24 cellular contexts compared by ENCODE assay signal in genomic region chr12:40145896-40146295, GRCh38. TPM values are rescaled to one million over a fixed set of nuclear protein-coding genes. Genes with fewer than 3 reads are reported as not detected.
DNase-seq lines count a peak whose midpoint lies in the region; ATAC-seq and TF ChIP-seq lines count a peak whose summit lies in the region.
"Had no signal": no experiment of that assay in that cellular context is flagged by ENCODE, and none has a peak within 500 bp of the region (broad histone marks: within the 10 kb centered on the region; RNA-seq: fewer than 3 reads in every experiment).

No MANE protein-coding gene starts in this region.

- no peak for TF ChIP-seq CTCF in activated CD8-positive, alpha-beta T cell treated with anti-CD3 and anti-CD28 coated beads for 36 hours (IDR thresholded peaks at IDR 0.05)
- no peak for TF ChIP-seq CTCF in GM23338 (conservative IDR thresholded peaks at IDR 0.05; ENCODE audit: low read depth in 2 of 2)

- H3K27ac Mint-ChIP-seq in activated CD8-positive, alpha-beta T cell treated with anti-CD3 and anti-CD28 coated beads for 36 hours, result no peak overlapping the region
- H3K27ac Mint-ChIP-seq in activated CD8-positive, alpha-beta T cell treated with anti-CD3 and anti-CD28 coated beads, Interleukin-2, amount 10 ng/mL, durations not matched to agents 7 days and 5 days, result no peak overlapping the region
- no peak overlapping the region for H3K27ac Mint-ChIP-seq in GM23338
- H3K27ac Mint-ChIP-seq: mesothelial cell of epicardium had no signal

- no peaks in the 10 kb centered on the region for H3K36me3 Mint-ChIP-seq in activated CD8-positive, alpha-beta T cell treated with anti-CD3 and anti-CD28 coated beads for 36 hours (ENCODE audit: low read depth)
- H3K36me3 Mint-ChIP-seq in activated CD8-positive, alpha-beta T cell treated with anti-CD3 and anti-CD28 coated beads, Interleukin-2, amount 10 ng/mL, durations not matched to agents 7 days and 5 days (ENCODE audit: low read depth), result no peaks in the 10 kb centered on the region
- H3K36me3 Mint-ChIP-seq in GM23338 (ENCODE audit: low read depth), result no peaks in the 10 kb centered on the region
- H3K36me3 Mint-ChIP-seq: mesothelial cell of epicardium; naive thymus-derived CD8-positive, alpha-beta T cell had no signal

- no peaks in the 10 kb centered on the region for H3K79me2 ChIP-seq in GM23338 (replicated peaks; ENCODE audit: insufficient read depth)

- H3K9me3 Mint-ChIP-seq in activated CD8-positive, alpha-beta T cell treated with anti-CD3 and anti-CD28 coated beads for 36 hours, result no peaks in the 10 kb centered on the region
- H3K9me3 Mint-ChIP-seq in activated CD8-positive, alpha-beta T cell treated with anti-CD3 and anti-CD28 coated beads, Interleukin-2, amount 10 ng/mL, durations not matched to agents 7 days and 5 days (ENCODE audit: insufficient read depth), result no peaks in the 10 kb centered on the region
- no peaks in the 10 kb centered on the region for H3K9me3 Mint-ChIP-seq in GM23338
- H3K9me3 Mint-ChIP-seq: mesothelial cell of epicardium; naive thymus-derived CD8-positive, alpha-beta T cell had no signal

- no peak overlapping the region for H3K27ac ChIP-seq in GM23338 (ENCODE audit: low read depth)
- H3K27ac ChIP-seq: BLaER1, colonic mucosa, esophagus muscularis mucosa, skin epidermis, WERI-Rb-1 had no signal

- H3K36me3 ChIP-seq in GM23338 (ENCODE audit: insufficient read depth), result no peaks in the 10 kb centered on the region
- H3K36me3 ChIP-seq: BLaER1, colonic mucosa, esophagus muscularis mucosa, WERI-Rb-1 had no signal

- H3K9me2 ChIP-seq in GM23338 (ENCODE audit: insufficient read depth), result no peaks in the 10 kb centered on the region

- H4K20me1 ChIP-seq in GM23338 (replicated peaks; ENCODE audit: insufficient read depth), result no peaks in the 10 kb centered on the region
- H4K20me1 ChIP-seq: BLaER1 had no signal

- no peaks in the 10 kb centered on the region; the same call in 1 of the 2 replicates for H3F3A ChIP-seq in GM23338 (replicated peaks; ENCODE audit: low read depth)

- H3K4me2 ChIP-seq in GM23338, result no peak overlapping the region
- H3K4me2 ChIP-seq: BLaER1 had no signal

- H3K27me3 Mint-ChIP-seq in activated CD8-positive, alpha-beta T cell treated with anti-CD3 and anti-CD28 coated beads for 36 hours, result peaks cover 4% of the 10 kb centered on the region
- H3K27me3 Mint-ChIP-seq in activated CD8-positive, alpha-beta T cell treated with anti-CD3 and anti-CD28 coated beads, Interleukin-2, amount 10 ng/mL, durations not matched to agents 7 days and 5 days (ENCODE audit: low read depth), result peaks cover 10% of the 10 kb centered on the region
- no peaks in the 10 kb centered on the region for H3K27me3 Mint-ChIP-seq in GM23338 (ENCODE audit: insufficient read depth, low read depth, poor library complexity)

- no peak overlapping the region for H2AFZ ChIP-seq in GM23338

- H3K4me1 Mint-ChIP-seq in activated CD8-positive, alpha-beta T cell treated with anti-CD3 and anti-CD28 coated beads for 36 hours (ENCODE audit: low read depth), result no peaks in the 10 kb centered on the region
- no peaks in the 10 kb centered on the region for H3K4me1 Mint-ChIP-seq in activated CD8-positive, alpha-beta T cell treated with anti-CD3 and anti-CD28 coated beads, Interleukin-2, amount 10 ng/mL, durations not matched to agents 7 days and 5 days (ENCODE audit: low read depth)
- H3K4me1 Mint-ChIP-seq in GM23338, result peaks cover 4% of the 10 kb centered on the region; the same call in 2 of the 3 replicates
- H3K4me1 Mint-ChIP-seq: naive thymus-derived CD8-positive, alpha-beta T cell had no signal

- H3K4me3 ChIP-seq in GM23338, result no peak overlapping the region
- H3K4me3 ChIP-seq: BLaER1, colonic mucosa, esophagus muscularis mucosa, skin epidermis had no signal

- intact Hi-C loops in activated CD8-positive, alpha-beta T cell treated with anti-CD3 and anti-CD28 coated beads for 36 hours (cut with micrococcal nuclease), result no loop called here

- DNase-seq in activated CD8-positive, alpha-beta T cell treated with anti-CD3 and anti-CD28 coated beads for 36 hours, result peak; percentile 9
- DNase-seq in activated CD8-positive, alpha-beta T cell treated with anti-CD3 and anti-CD28 coated beads, Interleukin-2, amount 10 ng/mL, durations not matched to agents 7 days and 5 days, result no peak
- DNase-seq in GM23338 (ENCODE audit: low spot score), result peak; percentile 21
- DNase-seq in NOMO-1 treated with DMSO at 0.1 percent for 48 hours (lab: John Stamatoyannopoulos, UW; ENCODE audit: unreplicated experiment), result peak; percentile 15
- peak; percentile 10 for DNase-seq in myocyte (ENCODE audit: low read depth)
- DNase-seq in activated CD8-positive, alpha-beta memory T cell treated with anti-CD3 and anti-CD28 coated beads for 24 hours, result no peak
- DNase-seq: activated CD4-positive, alpha-beta T cell treated with anti-CD3 and anti-CD28 coated beads, Interleukin-2, amount 50 U/mL, for 4 hours; activated effector memory CD4-positive, alpha-beta T cell treated with anti-CD3 and anti-CD28 coated beads, Interleukin-2, amount 50 U/mL, for 16 hours; amniotic stem cell; colonic mucosa; effector memory CD4-positive, alpha-beta T cell; foreskin melanocyte; hypothalamus; left ventricle myocardium superior; NCI-H2081; RPMI8226; WERI-Rb-1 had no signal

- ATAC-seq in activated CD8-positive, alpha-beta T cell treated with anti-CD3 and anti-CD28 coated beads for 36 hours, result peak; percentile 58
- ATAC-seq in activated CD8-positive, alpha-beta T cell treated with anti-CD3 and anti-CD28 coated beads, Interleukin-2, amount 10 ng/mL, durations not matched to agents 7 days and 5 days, result no peak
- no peak for ATAC-seq in GM23338
- no peak for ATAC-seq in HG03025 (IDR thresholded peaks at IDR 0.05; ENCODE audit: low FRiP score, unreplicated experiment)
- ATAC-seq: left ventricle myocardium superior; naive thymus-derived CD8-positive, alpha-beta T cell; SK-N-SH treated with all-trans-retinoic acid at 6 μM for 48 hours had no signal

- CTCF ChIA-PET in activated CD8-positive, alpha-beta T cell treated with anti-CD3 and anti-CD28 coated beads for 36 hours (lab: Charles Lee), result no interaction called here
- CTCF ChIA-PET in activated CD8-positive, alpha-beta T cell treated with anti-CD3 and anti-CD28 coated beads, Interleukin-2, amount 10 ng/mL, durations not matched to agents 7 days and 5 days (lab: Charles Lee), result interaction anchor here (1.0 kb wide), 1 partner anchor 135 kb away, joined by 3 read pairs; no protein-coding TSS in a partner anchor

- H3K27me3 ChIP-seq in GM23338 (ENCODE audit: insufficient read depth), result no peaks in the 10 kb centered on the region
- H3K27me3 ChIP-seq: BLaER1, colonic mucosa, esophagus muscularis mucosa had no signal

- H3K4me1 ChIP-seq in GM23338 (ENCODE audit: insufficient read depth), result no peaks in the 10 kb centered on the region
- H3K4me1 ChIP-seq: BLaER1, colonic mucosa, esophagus muscularis mucosa had no signal

- POLR2A ChIA-PET in activated CD8-positive, alpha-beta T cell treated with anti-CD3 and anti-CD28 coated beads for 36 hours (lab: Charles Lee), result no interaction called here
- POLR2A ChIA-PET in activated CD8-positive, alpha-beta T cell treated with anti-CD3 and anti-CD28 coated beads, Interleukin-2, amount 10 ng/mL, durations not matched to agents 7 days and 5 days (lab: Charles Lee), result no interaction called here

- no peak overlapping the region for H3K4me3 Mint-ChIP-seq in activated CD8-positive, alpha-beta T cell treated with anti-CD3 and anti-CD28 coated beads for 36 hours
- H3K4me3 Mint-ChIP-seq in activated CD8-positive, alpha-beta T cell treated with anti-CD3 and anti-CD28 coated beads, Interleukin-2, amount 10 ng/mL, durations not matched to agents 7 days and 5 days, result no peak overlapping the region
- H3K4me3 Mint-ChIP-seq in GM23338, result no peak overlapping the region
- H3K4me3 Mint-ChIP-seq: mesothelial cell of epicardium; naive thymus-derived CD8-positive, alpha-beta T cell had no signal

TF ChIP-seq in GM23338, 12 proteins besides CTCF, POLR2A, EP300 and RAD21 (continues in another document):
- TF ChIP-seq STAT1 (IDR thresholded peaks at IDR 0.05; ENCODE audit: unreplicated experiment), result no peak
- no peak for TF ChIP-seq CREB1 (CRISPR knock-in tag; IDR thresholded peaks at IDR 0.05; ENCODE audit: low read depth)
- TF ChIP-seq EZH2 (IDR thresholded peaks at IDR 0.05; ENCODE audit: low read depth, unreplicated experiment), result no peak
- TF ChIP-seq ETS1 (IDR thresholded peaks at IDR 0.05), result no peak

RNA-seq across cellular contexts. Expression of gene SLC2A13, which starts 40.0 kb away (rescaled TPM):
- 1 to 10 TPM; 9.0 to 9.3 TPM for total RNA-seq in activated CD8-positive, alpha-beta T cell treated with anti-CD3 and anti-CD28 coated beads for 36 hours
- 1 to 10 TPM; 5.2 to 5.4 TPM for total RNA-seq in activated CD8-positive, alpha-beta T cell treated with anti-CD3 and anti-CD28 coated beads, Interleukin-2, amount 10 ng/mL, durations not matched to agents 7 days and 5 days
- 20.6 and 22.7 TPM in 2 replicates for total RNA-seq in GM23338 (2014; rRNA removed; shearing (Covaris generic))
- polyA plus RNA-seq in GM23338 (2016; fragmentation: Nextera tagmentation; extraction: Ambion mirVana), result 5.2 and 6.8 TPM in 2 replicates
- 5.5 and 7.0 TPM in 2 replicates for total RNA-seq in myocyte
- 2.4 TPM for polyA plus RNA-seq in myocyte (2012)

Comparison
In these comparisons a context has a peak if more than half of its experiments do, and no peak if none do; other contexts are left out.
1. DNase-seq: peak in activated CD8-positive, alpha-beta T cell treated with anti-CD3 and anti-CD28 coated beads for 36 hours (single experiment), GM23338 (single experiment), NOMO-1 treated with DMSO at 0.1 percent for 48 hours (single experiment) and myocyte (single experiment); none in activated CD8-positive, alpha-beta T cell treated with anti-CD3 and anti-CD28 coated beads, Interleukin-2, amount 10 ng/mL, durations not matched to agents 7 days and 5 days (single experiment) and activated CD8-positive, alpha-beta memory T cell treated with anti-CD3 and anti-CD28 coated beads for 24 hours (single experiment).